In genomic region chr5:128988476-128988875, GRCh38 we compare ENCODE assay signal across 26 cellular contexts. TPM values are rescaled to one million over a fixed set of nuclear protein-coding genes. Genes with fewer than 3 reads are reported as not detected.
DNase-seq lines count a peak whose midpoint lies in the region; ATAC-seq, FAIRE-seq and TF ChIP-seq lines count a peak whose summit lies in the region.
"Had no signal": no experiment of that assay in that cellular context is flagged by ENCODE, and none has a peak within 500 bp of the region (broad histone marks: within the 10 kb centered on the region; RNA-seq: fewer than 3 reads in every experiment).

No MANE protein-coding gene starts in this region.

- H4K5ac ChIP-seq in IMR-90 (ENCODE audit: low read depth, low read length) = no peak overlapping the region

- H3K79me1 ChIP-seq in IMR-90 (ENCODE audit: low read depth in 1 of 2, low read length in 2 of 2) (no peaks in the 10 kb centered on the region), mesenchymal stem cell (replicated peaks; ENCODE audit: low read length, poor library complexity, severe bottlenecking) (no peaks in the 10 kb centered on the region)

- H3K27ac ChIP-seq in IMR-90 (ENCODE audit: insufficient read depth, low read length) (no peak overlapping the region), mesenchymal stem cell (ENCODE audit: low read length, poor library complexity, severe bottlenecking) (no peak overlapping the region), right cardiac atrium (ENCODE audit: low read length) (no peak overlapping the region)
- H3K27ac ChIP-seq: A549; BLaER1 treated with 17β-estradiol and CSF1 and Interleukin-3, amounts not matched to agents 10 nM and 100 nM had no signal

- no peaks in the 10 kb centered on the region for H4K20me1 ChIP-seq in IMR-90 (ENCODE audit: insufficient read depth, low read length)
- H4K20me1 ChIP-seq: BLaER1 treated with 17β-estradiol and CSF1 and Interleukin-3, amounts not matched to agents 10 nM and 100 nM had no signal

- H3K14ac ChIP-seq in IMR-90 (replicated peaks; ENCODE audit: low read depth, low read length) (no peak overlapping the region), mesenchymal stem cell (ENCODE audit: low read length in 2 of 2) (no peak overlapping the region)

- H3K4me3 ChIP-seq in IMR-90 (ENCODE audit: insufficient read depth, low read depth, low read length) (no peak overlapping the region), mesenchymal stem cell (ENCODE audit: insufficient read depth in 1 of 2, low read depth in 1 of 2, low read length in 2 of 2) (no peak overlapping the region), right cardiac atrium (ENCODE audit: low read length) (no peak overlapping the region)
- H3K4me3 ChIP-seq: A549; BLaER1 treated with 17β-estradiol and CSF1 and Interleukin-3, amounts not matched to agents 10 nM and 100 nM; GM12878; GM23338 had no signal

- no peak overlapping the region for H2AK9ac ChIP-seq in IMR-90 (replicated peaks; ENCODE audit: low read depth, low read length, poor library complexity)

- no peaks in the 10 kb centered on the region for H3K36me3 ChIP-seq in IMR-90 (ENCODE audit: control insufficient read depth, insufficient read depth, low read length)
- H3K36me3 ChIP-seq in mesenchymal stem cell (ENCODE audit: control insufficient read depth in 1 of 2, insufficient read depth in 2 of 2, low read depth in 1 of 2, low read length in 2 of 2) = no peaks in the 10 kb centered on the region
- H3K36me3 ChIP-seq: BE2C; BLaER1 treated with 17β-estradiol and CSF1 and Interleukin-3, amounts not matched to agents 10 nM and 100 nM had no signal

- H2AFZ ChIP-seq in IMR-90 (replicated peaks; ENCODE audit: low read length, poor library complexity) (no peak overlapping the region), mesenchymal stem cell (ENCODE audit: low read depth, low read length) (no peak overlapping the region)
- H2AFZ ChIP-seq: GM23338 had no signal

- H2BK15ac ChIP-seq in IMR-90 (ENCODE audit: low read depth, low read length) (no peak overlapping the region), mesenchymal stem cell (ENCODE audit: low read depth, poor library complexity, severe bottlenecking) (no peak overlapping the region)

- H3K9me3 ChIP-seq in IMR-90 (ENCODE audit: control insufficient read depth, insufficient read depth, low read length) = no peaks in the 10 kb centered on the region
- peaks cover 2% of the 10 kb centered on the region for H3K9me3 ChIP-seq in mesenchymal stem cell (ENCODE audit: control insufficient read depth, low read length)
- H3K9me3 ChIP-seq in right cardiac atrium (ENCODE audit: control insufficient read depth, low read length) = no peaks in the 10 kb centered on the region
- H3K9me3 ChIP-seq: A549; BE2C; BLaER1 treated with 17β-estradiol and CSF1 and Interleukin-3, amounts not matched to agents 10 nM and 100 nM had no signal

- no peak for TF ChIP-seq POLR2A in IMR-90 (IDR thresholded peaks at IDR 0.05; ENCODE audit: low read depth, low read length)

- ATAC-seq in IMR-90 (ENCODE audit: low read depth) (peak; percentile 71), right cardiac atrium (no peak)
- ATAC-seq: A549, GM12878, GM23338, HCT116 had no signal

- H3K9me1 ChIP-seq in IMR-90 (ENCODE audit: insufficient read depth, low read length) = no peaks in the 10 kb centered on the region

- H3K56ac ChIP-seq in IMR-90 (ENCODE audit: extremely low read depth, insufficient read depth, low read length) = no peak overlapping the region

- H2BK5ac ChIP-seq in IMR-90 (ENCODE audit: low read depth, low read length, poor library complexity, severe bottlenecking) = no peak overlapping the region
- no peak overlapping the region for H2BK5ac ChIP-seq in mesenchymal stem cell (ENCODE audit: low read depth, low read length, poor library complexity, severe bottlenecking)

- H3K9ac ChIP-seq in IMR-90 (ENCODE audit: low read depth, low read length) (no peak overlapping the region), mesenchymal stem cell (ENCODE audit: low read length) (no peak overlapping the region)
- H3K9ac ChIP-seq: BLaER1 treated with 17β-estradiol and CSF1 and Interleukin-3, amounts not matched to agents 10 nM and 100 nM had no signal

- H3K27me3 ChIP-seq in IMR-90 (ENCODE audit: control insufficient read depth, insufficient read depth, low read length) (no peaks in the 10 kb centered on the region), mesenchymal stem cell (ENCODE audit: control insufficient read depth in 1 of 2, insufficient read depth in 1 of 2, low read length in 2 of 2) (no peaks in the 10 kb centered on the region), right cardiac atrium (ENCODE audit: control insufficient read depth, insufficient read depth) (no peaks in the 10 kb centered on the region)
- H3K27me3 ChIP-seq: BE2C; BLaER1 treated with 17β-estradiol and CSF1 and Interleukin-3, amounts not matched to agents 10 nM and 100 nM had no signal

- H3K4me1 ChIP-seq in IMR-90 (ENCODE audit: control insufficient read depth, insufficient read depth, low read length) (no peaks in the 10 kb centered on the region), mesenchymal stem cell (ENCODE audit: control insufficient read depth, insufficient read depth, low read depth, low read length) (no peaks in the 10 kb centered on the region), right cardiac atrium (ENCODE audit: control insufficient read depth, insufficient read depth, low read length) (no peaks in the 10 kb centered on the region)
- H3K4me1 ChIP-seq: A549; BLaER1 treated with 17β-estradiol and CSF1 and Interleukin-3, amounts not matched to agents 10 nM and 100 nM had no signal

- POLR2A ChIA-PET in IMR-90 (lab: Charles Lee; ENCODE audit: unreplicated experiment) = no interaction called here

- H3K18ac ChIP-seq in IMR-90 (ENCODE audit: low read depth, low read length) = no peak overlapping the region
- no peak overlapping the region for H3K18ac ChIP-seq in mesenchymal stem cell (ENCODE audit: low read depth in 1 of 2, low read length in 2 of 2)

- H3K4me2 ChIP-seq in IMR-90 (ENCODE audit: low read depth, low read length) = no peak overlapping the region
- H3K4me2 ChIP-seq in mesenchymal stem cell (ENCODE audit: low read length, poor library complexity, severe bottlenecking) = no peak overlapping the region
- H3K4me2 ChIP-seq: A549; BLaER1 treated with 17β-estradiol and CSF1 and Interleukin-3, amounts not matched to agents 10 nM and 100 nM; GM23338 had no signal

- FAIRE-seq in endometrium (lab: Jason Lieb, UNC) = peak; percentile 8
- FAIRE-seq: A549, D721Med, GM12878, GM19239 had no signal

- in situ Hi-C loops in IMR-90 (cut with MboI; ENCODE audit: low sequenced_read_pairs) = no loop called here

- no peak for TF ChIP-seq CTCF in IMR-90 (conservative IDR thresholded peaks at IDR 0.05; ENCODE audit: low read depth, low read length)

- H2BK12ac ChIP-seq in mesenchymal stem cell (ENCODE audit: low read length in 2 of 2) = no peak overlapping the region

- H2BK20ac ChIP-seq in IMR-90 (ENCODE audit: low read depth, low read length) = no peak overlapping the region

- H4K91ac ChIP-seq in IMR-90 (ENCODE audit: insufficient read depth, low read depth, low read length) (no peak overlapping the region), mesenchymal stem cell (ENCODE audit: low read length) (no peak overlapping the region)

- no TSS peak for BruUV-seq in IMR-90 (replicated peaks; lab: Mats Ljungman, UMichigan)

- no peak for TF ChIP-seq RAD21 in IMR-90 (IDR thresholded peaks at IDR 0.05; ENCODE audit: low read length)

- WGBS in IMR-90 (ENCODE audit: extremely low coverage in 2 of 2, insufficient read length in 1 of 2), 2 experiments = no CpG with 5 or more reads among the region's 1 CpG
- WGBS in mesenchymal stem cell = no CpG with 5 or more reads among the region's 1 CpG
- WGBS in right cardiac atrium = 40% methylated on average over 1 of the region's 1 CpG

- H2BK120ac ChIP-seq in IMR-90 (ENCODE audit: low read depth, low read length) = no peak overlapping the region
- no peak overlapping the region for H2BK120ac ChIP-seq in mesenchymal stem cell (ENCODE audit: low read depth, low read length)

- intact Hi-C loops in IMR-90 (cut with micrococcal nuclease) (no loop called here), right cardiac atrium (cut with DNase I) (no loop called here)

- H2AK5ac ChIP-seq in IMR-90 (ENCODE audit: low read depth, low read length) (no peak overlapping the region), mesenchymal stem cell (ENCODE audit: low read length, severe bottlenecking) (no peak overlapping the region)

- DNase-seq in IMR-90 (no peak), mesenchymal stem cell (peak; percentile 58), non-pigmented ciliary epithelial cell (ENCODE audit: low read depth) (peak; percentile 2), T-helper 9 cell (no peak), right cardiac atrium (no peak), NCI-H2196 (lab: John Stamatoyannopoulos, UW; ENCODE audit: unreplicated experiment) (no peak)
- DNase-seq: 8988T; ACHN; AML-193; BE2C; CD4-positive, alpha-beta T cell; CD8-positive, alpha-beta memory T cell; DMS 273 treated with DMSO at 0.1 percent for 48 hours; DMS79; EL; GDM1; H9 had no signal

- H4K8ac ChIP-seq in IMR-90 (ENCODE audit: low read depth in 2 of 2, low read length in 2 of 2) (no peak overlapping the region), mesenchymal stem cell (ENCODE audit: low read length) (no peak overlapping the region)

- dilution Hi-C loops in IMR-90 (cut with HindIII; ENCODE audit: low sequenced_read_pairs, unreplicated experiment) = no loop called here

- CTCF ChIA-PET in IMR-90 (lab: Yijun Ruan, JAX) = no interaction called here

- no peak overlapping the region for H3K23ac ChIP-seq in IMR-90 (ENCODE audit: low read depth, low read length)
- no peak overlapping the region for H3K23ac ChIP-seq in mesenchymal stem cell (ENCODE audit: low read length in 2 of 2)

- H3K4ac ChIP-seq in IMR-90 (ENCODE audit: low read depth, low read length) (no peak overlapping the region), mesenchymal stem cell (ENCODE audit: low read depth in 1 of 2, low read length in 2 of 2) (no peak overlapping the region)

TF ChIP-seq in IMR-90, 13 proteins besides CTCF, POLR2A, EP300 and RAD21 (continues in another document):
- TF ChIP-seq ELK1 (IDR thresholded peaks at IDR 0.05; ENCODE audit: borderline replicate concordance, low read depth, low read length) = no peak

RNA-seq across cellular contexts. Expression of gene SLC27A6, which starts 23.2 kb away (rescaled TPM):
- under 0.01 and 0.28 TPM in 2 replicates for total RNA-seq in IMR-90 (2012; rRNA removed)
- polyA plus RNA-seq in IMR-90 (2012; rRNA removed) = 0.02 TPM in 1 of 2 replicates, not detected in the other
- polyA plus RNA-seq in IMR-90 (2012; cell fraction: cytosol; rRNA removed) = not detected in 2 replicates
- 0.02 and 0.07 TPM in 2 replicates for polyA plus RNA-seq in IMR-90 (2012; cell fraction: nucleus; rRNA removed; ENCODE audit: low replicate concordance)
- 1.5 TPM for polyA plus RNA-seq in mesenchymal stem cell (2013, experiment 1 of 2)
- polyA plus RNA-seq in mesenchymal stem cell (2013, experiment 2 of 2) = 1.4 TPM
- 10 to 100 TPM; 25.2 to 46.3 (median 29.4) TPM for total RNA-seq in right cardiac atrium
- 27.8 TPM for polyA plus RNA-seq in right cardiac atrium
- total RNA-seq: CD4-positive, alpha-beta T cell; CD8-positive, alpha-beta memory T cell; GM12878 had no signal
- polyA plus RNA-seq: CD14-positive monocyte; CD8-positive, alpha-beta memory T cell; GM12878 had no signal

Comparison
In these comparisons a context has a peak if more than half of its experiments do, and no peak if none do; other contexts are left out.
1. DNase-seq: peak in mesenchymal stem cell (single experiment) and non-pigmented ciliary epithelial cell (single experiment); none in IMR-90 (single experiment), T-helper 9 cell (single experiment), right cardiac atrium (0 of 3) and NCI-H2196 (single experiment).
2. RNA of gene SLC27A6, which starts 23.2 kb away (total RNA-seq): 25.2 to 46.3 TPM in right cardiac atrium; under 0.01 to 0.28 TPM in IMR-90; every median in the first group is over 10 times any median in the second.